23 cellular contexts compared by ENCODE assay signal in the genomic region with DNA sequence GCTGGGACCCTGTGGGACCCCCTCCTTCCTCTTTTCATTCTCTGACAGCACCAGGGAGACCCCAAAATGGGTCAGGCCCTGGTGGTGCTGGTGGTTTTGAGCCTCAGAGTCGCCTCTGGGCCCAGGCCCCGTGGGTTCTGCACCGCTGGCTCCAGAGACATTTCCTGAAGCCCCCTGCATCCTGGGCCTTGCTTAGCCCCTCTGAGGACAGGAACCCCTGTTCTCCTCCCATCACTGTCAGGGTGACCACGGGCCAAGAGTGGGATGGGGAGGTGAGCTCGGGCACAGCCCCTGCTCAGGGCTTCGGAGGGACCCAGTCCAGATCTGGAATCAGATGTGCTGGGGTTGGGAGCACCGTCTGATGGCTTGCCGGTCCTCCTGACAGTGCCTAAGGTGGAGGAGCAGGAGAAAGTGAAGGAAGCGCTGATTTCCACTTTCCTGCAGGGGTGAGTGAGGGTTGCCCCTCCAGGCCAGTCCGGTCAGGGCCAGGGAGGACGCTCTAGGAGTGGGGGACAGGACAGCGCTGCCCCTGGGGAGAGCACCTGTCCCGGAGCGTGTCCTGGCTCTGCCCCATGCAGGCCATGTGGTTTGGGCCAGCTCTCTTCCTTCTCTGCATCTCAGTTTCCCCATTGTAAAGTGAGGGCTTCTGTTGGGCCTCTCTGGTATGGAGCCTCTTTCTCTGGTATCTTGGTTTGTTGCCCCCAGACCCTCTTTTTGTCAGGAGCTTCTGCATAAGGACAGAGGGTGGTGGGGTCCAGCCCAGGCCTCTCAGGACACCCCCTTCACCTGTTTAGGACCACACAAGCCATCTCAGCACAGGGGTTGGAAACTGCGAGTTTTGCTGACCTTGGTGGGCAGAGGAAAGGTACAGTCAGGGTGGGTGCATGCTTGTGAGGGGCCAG.
DNase-seq lines count a peak whose midpoint lies in the region; ATAC-seq and TF ChIP-seq lines count a peak whose summit lies in the region.
"Had no signal": no experiment of that assay in that cellular context is flagged by ENCODE, and none has a peak within 500 bp of the region (broad histone marks: within the 10 kb centered on the region; RNA-seq: fewer than 3 reads in every experiment).

No MANE protein-coding gene starts in this region.

- H3K36me3 Mint-ChIP-seq in activated naive CD4-positive, alpha-beta T cell treated with anti-CD3 and anti-CD28 coated beads for 36 hours (ENCODE audit: low read depth): peaks cover 1% of the 10 kb centered on the region
- H3K36me3 Mint-ChIP-seq in CD4-positive, alpha-beta memory T cell: peaks cover 8 to 9% of the 10 kb centered on the region in 2 donors
- H3K36me3 Mint-ChIP-seq: activated naive CD4-positive, alpha-beta T cell treated with anti-CD3 and anti-CD28 coated beads, Interleukin-2, amount 50 U/mL, for 72 hours; immature natural killer cell had no signal

- H3K27ac ChIP-seq in HEK293 (ENCODE audit: extremely low read depth, low read depth, low read length) (no peak overlapping the region), lower lobe of right lung (no peak overlapping the region), psoas muscle (peak overlapping the region; percentile 30)
- H3K27ac ChIP-seq in CD4-positive, alpha-beta memory T cell (ENCODE audit: low read depth, low read length): no peak overlapping the region
- H3K27ac ChIP-seq: left lung, SJSA1, spleen, stomach, VCaP had no signal

- TF ChIP-seq CTCF in HEK293 (tag by site-specific recombination; IDR thresholded peaks at IDR 0.05) (no peak), lower lobe of right lung (IDR thresholded peaks at IDR 0.05) (no peak), psoas muscle (IDR thresholded peaks at IDR 0.05) (no peak)

- H3K27me3 Mint-ChIP-seq in activated naive CD4-positive, alpha-beta T cell treated with anti-CD3 and anti-CD28 coated beads for 36 hours (ENCODE audit: low read depth): no peaks in the 10 kb centered on the region
- H3K27me3 Mint-ChIP-seq in CD4-positive, alpha-beta memory T cell: no peaks in the 10 kb centered on the region
- H3K27me3 Mint-ChIP-seq: activated CD4-positive, alpha-beta T cell treated with anti-CD3 and anti-CD28 coated beads, Interleukin-2, amount 10 ng/mL, durations not matched to agents 24 days and 14 days; CD8-positive, alpha-beta memory T cell had no signal

- CTCF ChIA-PET in activated naive CD4-positive, alpha-beta T cell treated with anti-CD3 and anti-CD28 coated beads for 36 hours (lab: Charles Lee): no interaction called here
- CTCF ChIA-PET in HEK293 (lab: Yijun Ruan, JAX): no interaction called here
- CTCF ChIA-PET in CD4-positive, alpha-beta memory T cell (lab: Charles Lee; ENCODE audit: partially characterized antibody): no interaction called here

- H3K9me3 Mint-ChIP-seq in activated naive CD4-positive, alpha-beta T cell treated with anti-CD3 and anti-CD28 coated beads for 36 hours: no peaks in the 10 kb centered on the region
- no peaks in the 10 kb centered on the region for H3K9me3 Mint-ChIP-seq in CD4-positive, alpha-beta memory T cell
- H3K9me3 Mint-ChIP-seq: activated CD4-positive, alpha-beta T cell treated with anti-CD3 and anti-CD28 coated beads, Interleukin-2, amount 10 ng/mL, durations not matched to agents 24 days and 14 days; activated naive CD4-positive, alpha-beta T cell treated with anti-CD3 and anti-CD28 coated beads, Interleukin-2, amount 50 U/mL, for 72 hours; CD8-positive, alpha-beta memory T cell; immature natural killer cell had no signal

- H3K4me3 ChIP-seq in HEK293 (ENCODE audit: low read depth, low read length) (no peak overlapping the region), lower lobe of right lung (no peak overlapping the region), psoas muscle (no peak overlapping the region)
- H3K4me3 ChIP-seq in CD4-positive, alpha-beta memory T cell (ENCODE audit: low read length in 2 of 2): no peak overlapping the region
- H3K4me3 ChIP-seq: left lung, SJSA1, spleen, stomach had no signal

- H3K9me3 ChIP-seq in HEK293 (ENCODE audit: control insufficient read depth, insufficient read depth, low read depth, low read length): no peaks in the 10 kb centered on the region
- H3K9me3 ChIP-seq in lower lobe of right lung: no peaks in the 10 kb centered on the region
- no peaks in the 10 kb centered on the region for H3K9me3 ChIP-seq in psoas muscle
- H3K9me3 ChIP-seq in CD4-positive, alpha-beta memory T cell (ENCODE audit: control insufficient read depth in 1 of 2, low read length in 2 of 2): no peaks in the 10 kb centered on the region
- H3K9me3 ChIP-seq: left lung, spleen, stomach had no signal

- DNase-seq in activated naive CD4-positive, alpha-beta T cell treated with anti-CD3 and anti-CD28 coated beads for 36 hours: peak; percentile 1
- DNase-seq in activated naive CD4-positive, alpha-beta T cell treated with anti-CD3 and anti-CD28 coated beads, Interleukin-2, amount 50 U/mL, for 16 hours: no peak
- peak; percentile 22 for DNase-seq in lower lobe of right lung
- peak in 1 of 2 donors; percentile 53 for DNase-seq in psoas muscle
- DNase-seq in CD4-positive, alpha-beta memory T cell: no peak
- no peak for DNase-seq in NCI-H2227 (lab: John Stamatoyannopoulos, UW; ENCODE audit: unreplicated experiment)
- no peak for DNase-seq in SW480 (ENCODE audit: low spot score)
- DNase-seq: activated CD4-positive, alpha-beta T cell treated with anti-CD3 and anti-CD28 coated beads, Interleukin-2, amount 10 ng/mL, durations not matched to agents 24 days and 14 days; DMS153; immature natural killer cell; NCI-H1092 treated with DMSO at 0.1 percent for 48 hours; NCI-H1694 treated with DMSO at 0.1 percent for 48 hours; retina; stimulated activated CD4-positive, alpha-beta T cell treated with anti-CD3 and anti-CD28 coated beads, Interleukin-2, amount 100 ng/mL, for 24 hours; T1000 had no signal

- POLR2A ChIA-PET in HEK293 (lab: Yijun Ruan, JAX): no interaction called here
- POLR2A ChIA-PET in CD4-positive, alpha-beta memory T cell (lab: Charles Lee; ENCODE audit: partially characterized antibody): no interaction called here

- H3K4me1 Mint-ChIP-seq in activated naive CD4-positive, alpha-beta T cell treated with anti-CD3 and anti-CD28 coated beads for 36 hours (ENCODE audit: low read depth): no peaks in the 10 kb centered on the region
- H3K4me1 Mint-ChIP-seq in CD4-positive, alpha-beta memory T cell: no peaks in the 10 kb centered on the region
- H3K4me1 Mint-ChIP-seq: CD8-positive, alpha-beta memory T cell; immature natural killer cell had no signal

- WGBS in psoas muscle, 3 donors: 62 to 78% (median 68%) methylated on average over 15 of the region's 15 CpGs

- intact Hi-C loops in activated naive CD4-positive, alpha-beta T cell treated with anti-CD3 and anti-CD28 coated beads for 36 hours (cut with micrococcal nuclease): no loop called here
- intact Hi-C loops in lower lobe of right lung (cut with DNase I) (no loop called here), psoas muscle (cut with DNase I) (no loop called here)
- intact Hi-C loops in CD4-positive, alpha-beta memory T cell (cut with micrococcal nuclease): no loop called here

- no peak overlapping the region for H3K4me3 Mint-ChIP-seq in activated naive CD4-positive, alpha-beta T cell treated with anti-CD3 and anti-CD28 coated beads for 36 hours
- H3K4me3 Mint-ChIP-seq in CD4-positive, alpha-beta memory T cell: no peak overlapping the region
- H3K4me3 Mint-ChIP-seq: activated CD4-positive, alpha-beta T cell treated with anti-CD3 and anti-CD28 coated beads, Interleukin-2, amount 10 ng/mL, durations not matched to agents 24 days and 14 days; CD8-positive, alpha-beta memory T cell; immature natural killer cell had no signal

- ATAC-seq in lower lobe of right lung (no peak), psoas muscle (peak in 1 of 4 donors; percentile 11)
- ATAC-seq: activated naive CD4-positive, alpha-beta T cell treated with anti-CD3 and anti-CD28 coated beads, Interleukin-2, amount 50 U/mL, for 72 hours; left lung had no signal

- H3K4me1 ChIP-seq in HEK293 (ENCODE audit: control insufficient read depth, insufficient read depth, low read length) (no peaks in the 10 kb centered on the region), lower lobe of right lung (no peaks in the 10 kb centered on the region), psoas muscle (peaks cover 7% of the 10 kb centered on the region)
- H3K4me1 ChIP-seq in CD4-positive, alpha-beta memory T cell (ENCODE audit: insufficient read depth, low read length): no peaks in the 10 kb centered on the region
- H3K4me1 ChIP-seq: left lung, SJSA1, spleen, stomach had no signal

- no peak overlapping the region for H3K27ac Mint-ChIP-seq in activated naive CD4-positive, alpha-beta T cell treated with anti-CD3 and anti-CD28 coated beads for 36 hours
- peak overlapping the region in 1 of 7 donors; percentile 78 for H3K27ac Mint-ChIP-seq in CD4-positive, alpha-beta memory T cell
- H3K27ac Mint-ChIP-seq: activated CD4-positive, alpha-beta T cell treated with anti-CD3 and anti-CD28 coated beads, Interleukin-2, amount 10 ng/mL, durations not matched to agents 24 days and 14 days; CD8-positive, alpha-beta memory T cell; immature natural killer cell had no signal

- H3K27me3 ChIP-seq in lower lobe of right lung (ENCODE audit: low read depth) (no peaks in the 10 kb centered on the region), psoas muscle (ENCODE audit: insufficient read depth in 3 of 3, low read length in 2 of 3) (no peaks in the 10 kb centered on the region)
- H3K27me3 ChIP-seq in CD4-positive, alpha-beta memory T cell (ENCODE audit: insufficient read depth, low read length): no peaks in the 10 kb centered on the region
- H3K27me3 ChIP-seq: left lung, SJSA1, spleen, stomach had no signal

- H3K36me3 ChIP-seq in HEK293 (ENCODE audit: control insufficient read depth in 2 of 2, insufficient read depth in 1 of 2, low read length in 2 of 2) (peaks cover 0 to 8% of the 10 kb centered on the region in 2 experiments; a peak in 1 of 3 replicates), lower lobe of right lung (peaks cover 32% of the 10 kb centered on the region), psoas muscle (ENCODE audit: insufficient read depth in 1 of 2, low read depth in 1 of 2) (peaks cover 9 to 94% of the 10 kb centered on the region in 2 donors)
- H3K36me3 ChIP-seq in CD4-positive, alpha-beta memory T cell (ENCODE audit: insufficient read depth, low read length): no peaks in the 10 kb centered on the region
- H3K36me3 ChIP-seq: SJSA1 had no signal

TF ChIP-seq in HEK293, 187 proteins besides CTCF, POLR2A, EP300 and RAD21 (continues in another document):
- 0 out of 2 replicates have a peak, but pooled peaks have one; percentile 8 for TF ChIP-seq PRDM1 (tag by site-specific recombination; IDR thresholded peaks at IDR 0.05)

Comparison
In these comparisons a context has a peak if more than half of its experiments do, and no peak if none do; other contexts are left out.
1. DNase-seq: peak in activated naive CD4-positive, alpha-beta T cell treated with anti-CD3 and anti-CD28 coated beads for 36 hours (single experiment) and lower lobe of right lung (single experiment); none in activated naive CD4-positive, alpha-beta T cell treated with anti-CD3 and anti-CD28 coated beads, Interleukin-2, amount 50 U/mL, for 16 hours (single experiment), CD4-positive, alpha-beta memory T cell (0 of 5), NCI-H2227 (single experiment) and SW480 (single experiment).